ENCODE assay signal across 14 cellular contexts in genomic region chr9:127706836-127707241, GRCh38. TPM values are rescaled to one million over a fixed set of nuclear protein-coding genes. Genes with fewer than 3 reads are reported as not detected.
DNase-seq lines count a peak whose midpoint lies in the region; ATAC-seq lines count a peak whose summit lies in the region.
"Had no signal": no experiment of that assay in that cellular context is flagged by ENCODE, and none has a peak within 500 bp of the region (broad histone marks: within the 10 kb centered on the region; RNA-seq: fewer than 3 reads in every experiment).

Gene CFAP157, plus strand, starts transcription at chr9:127706988. Its CDS starts 44 bp downstream, at chr9:127707032.

- no peaks in the 10 kb centered on the region for H3K79me1 ChIP-seq in mesenchymal stem cell (replicated peaks; ENCODE audit: low read length, poor library complexity, severe bottlenecking)

- no peak within 1 kb of the TSS for H2AFZ ChIP-seq in mesenchymal stem cell (ENCODE audit: low read depth, low read length)

- no peak within 1 kb of the TSS for H3K4me3 ChIP-seq in mesenchymal stem cell (ENCODE audit: insufficient read depth in 1 of 2, low read depth in 1 of 2, low read length in 2 of 2)
- H3K4me3 ChIP-seq: thyroid gland had no signal

- no peak within 1 kb of the TSS for H2BK12ac ChIP-seq in mesenchymal stem cell (ENCODE audit: low read length in 2 of 2)

- WGBS in mesenchymal stem cell: 80% methylated on average over 11 of the region's 11 CpGs

- POLR2A ChIA-PET in activated CD4-positive, alpha-beta T cell treated with anti-CD3 and anti-CD28 coated beads for 36 hours (lab: Charles Lee): interaction anchor here (0.7 kb wide), 1 partner anchor 14 kb away, joined by 3 read pairs; no protein-coding TSS in a partner anchor

- H3K27me3 ChIP-seq in mesenchymal stem cell (ENCODE audit: control insufficient read depth in 1 of 2, insufficient read depth in 1 of 2, low read length in 2 of 2): peaks cover 0 to 6% of the 10 kb centered on the region in 2 experiments
- H3K27me3 ChIP-seq: thyroid gland had no signal

- H3K14ac ChIP-seq in mesenchymal stem cell (ENCODE audit: low read length in 2 of 2): no peak within 1 kb of the TSS

- no peak within 1 kb of the TSS for H3K4me2 ChIP-seq in mesenchymal stem cell (ENCODE audit: low read length, poor library complexity, severe bottlenecking)

- H3K36me3 Mint-ChIP-seq in activated CD4-positive, alpha-beta T cell treated with anti-CD3 and anti-CD28 coated beads for 36 hours (ENCODE audit: low read depth): peaks cover 2% of the 10 kb centered on the region

- H3K9ac ChIP-seq in mesenchymal stem cell (ENCODE audit: low read length): no peak within 1 kb of the TSS

- H3K4me1 Mint-ChIP-seq in activated CD4-positive, alpha-beta T cell treated with anti-CD3 and anti-CD28 coated beads for 36 hours: peaks cover 14% of the 10 kb centered on the region

- peak in 2 of 3 experiments; percentile 21 to 55 for DNase-seq in NCI-H1417 (lab: John Stamatoyannopoulos, UW)
- DNase-seq in NCI-H1417 treated with DMSO at 0.1 percent for 48 hours (lab: John Stamatoyannopoulos, UW): no peak
- DNase-seq in HT-29 (ENCODE audit: low spot score): peak; percentile 58
- DNase-seq in SW480 (ENCODE audit: low spot score): peak; percentile 21
- no peak for DNase-seq in mesenchymal stem cell
- DNase-seq in activated CD4-positive, alpha-beta T cell treated with anti-CD3 and anti-CD28 coated beads for 36 hours: no peak
- DNase-seq: activated gamma-delta T cell treated with Interleukin-2 at 50 U/mL for 16 hours; HFFc6; NCI-H187; stimulated activated CD4-positive, alpha-beta T cell treated with anti-CD3 and anti-CD28 coated beads, Interleukin-4, amount 100 ng/mL, for 4 hours; thyroid gland had no signal

- no peak for ATAC-seq in HG02610 (IDR thresholded peaks at IDR 0.05; ENCODE audit: unreplicated experiment)
- no peak for ATAC-seq in GM21576 (IDR thresholded peaks at IDR 0.05; ENCODE audit: unreplicated experiment)
- ATAC-seq in activated CD4-positive, alpha-beta T cell treated with anti-CD3 and anti-CD28 coated beads for 36 hours: no peak

- no peak within 1 kb of the TSS for H4K8ac ChIP-seq in mesenchymal stem cell (ENCODE audit: low read length)

- H3K27me3 Mint-ChIP-seq in activated CD4-positive, alpha-beta T cell treated with anti-CD3 and anti-CD28 coated beads for 36 hours: no peaks in the 10 kb centered on the region

- peak within 1 kb of the TSS; percentile 14 for H2AK5ac ChIP-seq in mesenchymal stem cell (ENCODE audit: low read length, severe bottlenecking)

- intact Hi-C loops in activated CD4-positive, alpha-beta T cell treated with anti-CD3 and anti-CD28 coated beads for 36 hours (cut with DNase I, micrococcal nuclease): no loop called here

- H3K9me3 Mint-ChIP-seq in activated CD4-positive, alpha-beta T cell treated with anti-CD3 and anti-CD28 coated beads for 36 hours (ENCODE audit: low read depth): no peaks in the 10 kb centered on the region

- no peak within 1 kb of the TSS for H3K27ac ChIP-seq in mesenchymal stem cell (ENCODE audit: low read length, poor library complexity, severe bottlenecking)

- no peak within 1 kb of the TSS for H2BK120ac ChIP-seq in mesenchymal stem cell (ENCODE audit: low read depth, low read length)

- H3K9me3 ChIP-seq in mesenchymal stem cell (ENCODE audit: control insufficient read depth, low read length): no peaks in the 10 kb centered on the region
- H3K9me3 ChIP-seq: thyroid gland had no signal

- H3K27ac Mint-ChIP-seq in activated CD4-positive, alpha-beta T cell treated with anti-CD3 and anti-CD28 coated beads for 36 hours: no peak within 1 kb of the TSS
- H3K27ac Mint-ChIP-seq: HFFc6 had no signal

- H4K91ac ChIP-seq in mesenchymal stem cell (ENCODE audit: low read length): peak within 1 kb of the TSS; percentile 43

- peaks cover 0 to 10% of the 10 kb centered on the region in 2 experiments for H3K36me3 ChIP-seq in mesenchymal stem cell (ENCODE audit: control insufficient read depth in 1 of 2, insufficient read depth in 2 of 2, low read depth in 1 of 2, low read length in 2 of 2)
- H3K36me3 ChIP-seq: thyroid gland had no signal

- no peak within 1 kb of the TSS for H2BK15ac ChIP-seq in mesenchymal stem cell (ENCODE audit: low read depth, poor library complexity, severe bottlenecking)

- H3K4me3 Mint-ChIP-seq in activated CD4-positive, alpha-beta T cell treated with anti-CD3 and anti-CD28 coated beads for 36 hours: no peak within 1 kb of the TSS
- H3K4me3 Mint-ChIP-seq: HFFc6 had no signal

- H3K18ac ChIP-seq in mesenchymal stem cell (ENCODE audit: low read depth in 1 of 2, low read length in 2 of 2): no peak within 1 kb of the TSS

- peaks cover 37% of the 10 kb centered on the region for H3K4me1 ChIP-seq in mesenchymal stem cell (ENCODE audit: control insufficient read depth, insufficient read depth, low read depth, low read length)

- peak within 1 kb of the TSS in 1 of 2 experiments; percentile 46 for H3K4ac ChIP-seq in mesenchymal stem cell (ENCODE audit: low read depth in 1 of 2, low read length in 2 of 2)

- CTCF ChIA-PET in activated CD4-positive, alpha-beta T cell treated with anti-CD3 and anti-CD28 coated beads for 36 hours (lab: Charles Lee): no interaction called here

- H3K23ac ChIP-seq in mesenchymal stem cell (ENCODE audit: low read length in 2 of 2): no peak within 1 kb of the TSS

- no peak within 1 kb of the TSS for H2BK5ac ChIP-seq in mesenchymal stem cell (ENCODE audit: low read depth, low read length, poor library complexity, severe bottlenecking)

RNA-seq across cellular contexts. Expression of gene CFAP157, which starts in this region (rescaled TPM):
- 0.26 and 0.28 TPM in 2 replicates for total RNA-seq in HT-29 (2014; rRNA removed; shearing (Covaris generic))
- polyA plus RNA-seq in mesenchymal stem cell (2013, experiment 1 of 2): not detected
- 0.03 TPM for polyA plus RNA-seq in mesenchymal stem cell (2013, experiment 2 of 2)
- not detected for total RNA-seq in activated CD4-positive, alpha-beta T cell treated with anti-CD3 and anti-CD28 coated beads for 36 hours
- total RNA-seq: A673 had no signal

Comparison
In these comparisons a context has a peak if more than half of its experiments do, and no peak if none do; other contexts are left out.
1. DNase-seq: peak in NCI-H1417 (2 of 3) and SW480 (single experiment); none in NCI-H1417 treated with DMSO at 0.1 percent for 48 hours (single experiment), mesenchymal stem cell (single experiment) and activated CD4-positive, alpha-beta T cell treated with anti-CD3 and anti-CD28 coated beads for 36 hours (single experiment).
2. Peak in DNase-seq in HT-29; RNA of the gene not detected or under 1 TPM.